In the genomic region with DNA sequence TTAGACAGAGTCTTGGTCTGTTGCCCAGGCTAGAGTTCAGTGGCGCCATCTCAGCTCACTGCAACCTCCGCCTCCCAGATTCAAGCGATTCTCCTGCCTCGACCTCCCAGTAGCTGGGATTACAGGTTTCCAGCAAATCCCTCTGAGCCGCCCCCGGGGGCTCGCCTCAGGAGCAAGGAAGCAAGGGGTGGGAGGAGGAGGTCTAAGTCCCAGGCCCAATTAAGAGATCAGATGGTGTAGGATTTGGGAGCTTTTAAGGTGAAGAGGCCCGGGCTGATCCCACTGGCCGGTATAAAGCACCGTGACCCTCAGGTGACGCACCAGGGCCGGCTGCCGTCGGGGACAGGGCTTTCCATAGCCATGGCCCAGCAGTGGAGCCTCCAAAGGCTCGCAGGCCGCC, we compare ENCODE assay signal across 7 cellular contexts. TPM values are rescaled to one million over a fixed set of nuclear protein-coding genes. Genes with fewer than 3 reads are reported as not detected.
"Had no signal": no experiment of that assay in that cellular context is flagged by ENCODE, and none has a peak within 500 bp of the region (broad histone marks: within the 10 kb centered on the region; RNA-seq: fewer than 3 reads in every experiment).

A gene (plus strand): TSS at position 301 of the 400 bp plus-strand sequence. CDS start 60 bp downstream, at position 361.

RNA-seq across cellular contexts. Expression of the gene that starts here (rescaled TPM):
- total RNA-seq: GM23248, GM23338, H1, H4, H7, H9, HFFc6 had no signal
- polyA plus RNA-seq: GM23248, GM23338, H1 had no signal
